In genomic region chr4:11073621-11074051, GRCh38 we compare ENCODE assay signal across 2 cellular contexts.
TF ChIP-seq lines count a peak whose summit lies in the region.

No MANE protein-coding gene starts in this region.

TF ChIP-seq in GM23338, 12 proteins besides CTCF, POLR2A, EP300 and RAD21 (continued from another document):
- TF ChIP-seq ZNF462 (CRISPR knock-in tag; IDR thresholded peaks at IDR 0.05): no peak
- TF ChIP-seq EZH2phosphoT487 (IDR thresholded peaks at IDR 0.05; ENCODE audit: unreplicated experiment): no peak
- no peak for TF ChIP-seq EZH2 (IDR thresholded peaks at IDR 0.05; ENCODE audit: low read depth, unreplicated experiment)
- no peak for TF ChIP-seq STAT1 (IDR thresholded peaks at IDR 0.05; ENCODE audit: unreplicated experiment)
- TF ChIP-seq, protein P1, sequence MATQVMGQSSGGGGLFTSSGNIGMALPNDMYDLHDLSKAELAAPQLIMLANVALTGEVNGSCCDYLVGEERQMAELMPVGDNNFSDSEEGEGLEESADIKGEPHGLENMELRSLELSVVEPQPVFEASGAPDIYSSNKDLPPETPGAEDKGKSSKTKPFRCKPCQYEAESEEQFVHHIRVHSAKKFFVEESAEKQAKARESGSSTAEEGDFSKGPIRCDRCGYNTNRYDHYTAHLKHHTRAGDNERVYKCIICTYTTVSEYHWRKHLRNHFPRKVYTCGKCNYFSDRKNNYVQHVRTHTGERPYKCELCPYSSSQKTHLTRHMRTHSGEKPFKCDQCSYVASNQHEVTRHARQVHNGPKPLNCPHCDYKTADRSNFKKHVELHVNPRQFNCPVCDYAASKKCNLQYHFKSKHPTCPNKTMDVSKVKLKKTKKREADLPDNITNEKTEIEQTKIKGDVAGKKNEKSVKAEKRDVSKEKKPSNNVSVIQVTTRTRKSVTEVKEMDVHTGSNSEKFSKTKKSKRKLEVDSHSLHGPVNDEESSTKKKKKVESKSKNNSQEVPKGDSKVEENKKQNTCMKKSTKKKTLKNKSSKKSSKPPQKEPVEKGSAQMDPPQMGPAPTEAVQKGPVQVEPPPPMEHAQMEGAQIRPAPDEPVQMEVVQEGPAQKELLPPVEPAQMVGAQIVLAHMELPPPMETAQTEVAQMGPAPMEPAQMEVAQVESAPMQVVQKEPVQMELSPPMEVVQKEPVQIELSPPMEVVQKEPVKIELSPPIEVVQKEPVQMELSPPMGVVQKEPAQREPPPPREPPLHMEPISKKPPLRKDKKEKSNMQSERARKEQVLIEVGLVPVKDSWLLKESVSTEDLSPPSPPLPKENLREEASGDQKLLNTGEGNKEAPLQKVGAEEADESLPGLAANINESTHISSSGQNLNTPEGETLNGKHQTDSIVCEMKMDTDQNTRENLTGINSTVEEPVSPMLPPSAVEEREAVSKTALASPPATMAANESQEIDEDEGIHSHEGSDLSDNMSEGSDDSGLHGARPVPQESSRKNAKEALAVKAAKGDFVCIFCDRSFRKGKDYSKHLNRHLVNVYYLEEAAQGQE (IDR thresholded peaks at IDR 0.05; ENCODE audit: unreplicated experiment): no peak
- no peak for TF ChIP-seq NANOG (IDR thresholded peaks at IDR 0.05; ENCODE audit: borderline replicate concordance)
- TF ChIP-seq POLR2AphosphoS5 (IDR thresholded peaks at IDR 0.05; ENCODE audit: low read depth): no peak
- TF ChIP-seq JUNB (IDR thresholded peaks at IDR 0.05; ENCODE audit: unreplicated experiment): no peak
- no peak for TF ChIP-seq ZNF331 (CRISPR knock-in tag; IDR thresholded peaks at IDR 0.05; ENCODE audit: low read depth)
- no peak for TF ChIP-seq ETS1 (IDR thresholded peaks at IDR 0.05)
- no peak for TF ChIP-seq ZNF114 (CRISPR knock-in tag; IDR thresholded peaks at IDR 0.05)

TF ChIP-seq in WTC11, 78 proteins besides CTCF, POLR2A, EP300 and RAD21 (continued from another document):
- TF ChIP-seq MAX (CRISPR knock-in tag; IDR thresholded peaks at IDR 0.05): no peak
- TF ChIP-seq ATF3 (CRISPR knock-in tag; conservative IDR thresholded peaks at IDR 0.05): no peak
- TF ChIP-seq, protein P2, sequence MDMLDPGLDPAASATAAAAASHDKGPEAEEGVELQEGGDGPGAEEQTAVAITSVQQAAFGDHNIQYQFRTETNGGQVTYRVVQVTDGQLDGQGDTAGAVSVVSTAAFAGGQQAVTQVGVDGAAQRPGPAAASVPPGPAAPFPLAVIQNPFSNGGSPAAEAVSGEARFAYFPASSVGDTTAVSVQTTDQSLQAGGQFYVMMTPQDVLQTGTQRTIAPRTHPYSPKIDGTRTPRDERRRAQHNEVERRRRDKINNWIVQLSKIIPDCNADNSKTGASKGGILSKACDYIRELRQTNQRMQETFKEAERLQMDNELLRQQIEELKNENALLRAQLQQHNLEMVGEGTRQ (CRISPR knock-in tag; IDR thresholded peaks at IDR 0.05): no peak
- TF ChIP-seq MYBL2 (CRISPR knock-in tag; IDR thresholded peaks at IDR 0.05): no peak
- TF ChIP-seq GABPB1 (CRISPR knock-in tag; IDR thresholded peaks at IDR 0.05): no peak
- TF ChIP-seq FOXP1 (CRISPR knock-in tag; IDR thresholded peaks at IDR 0.05; ENCODE audit: borderline replicate concordance): no peak
- TF ChIP-seq TEAD4 (CRISPR knock-in tag; IDR thresholded peaks at IDR 0.05): no peak
- TF ChIP-seq E2F1 (CRISPR knock-in tag; IDR thresholded peaks at IDR 0.05): no peak
- TF ChIP-seq ZNF263 (CRISPR knock-in tag; IDR thresholded peaks at IDR 0.05; ENCODE audit: low read depth): no peak
- TF ChIP-seq CREM (CRISPR knock-in tag; IDR thresholded peaks at IDR 0.05): no peak
- TF ChIP-seq ZNF138 (CRISPR knock-in tag; conservative IDR thresholded peaks at IDR 0.05): no peak
